7 cellular contexts compared by ENCODE assay signal in genomic region chr18:55585586-55586521, GRCh38. TPM values are rescaled to one million over a fixed set of nuclear protein-coding genes. Genes with fewer than 3 reads are reported as not detected.
A peak's percentile ranks its signal among the peaks of the same experiment; 100 is the strongest.
DNase-seq lines count a peak whose midpoint lies in the region; FAIRE-seq and TF ChIP-seq lines count a peak whose summit lies in the region.

No MANE protein-coding gene starts in this region.

- peak overlapping the region; percentile 82 for H3K9ac ChIP-seq in skeletal muscle satellite cell (ENCODE audit: low read depth, low read length)

- peak overlapping the region; percentile 56 for H3K4me3 ChIP-seq in HFF-Myc (replicated peaks; ENCODE audit: low read depth, low read length)
- peak overlapping the region; percentile 52 for H3K4me3 ChIP-seq in SJSA1
- peak overlapping the region; percentile 72 to 77 for H3K4me3 ChIP-seq in right atrium auricular region
- peak overlapping the region; percentile 75 for H3K4me3 ChIP-seq in skeletal muscle satellite cell (ENCODE audit: low read length)
- H3K4me3 ChIP-seq in small intestine (ENCODE audit: low read depth in 1 of 2, low read length in 2 of 2): no peak overlapping the region

- H3K4me2 ChIP-seq in skeletal muscle satellite cell (ENCODE audit: low read length): peak overlapping the region; percentile 87

- WGBS in small intestine, 3 donors: 39 to 75% (median 62%) methylated on average over 14 of the region's 14 CpGs

- H3K27ac ChIP-seq in SJSA1 (peak overlapping the region; percentile 45), right atrium auricular region (peak overlapping the region; percentile 84 to 88), small intestine (ENCODE audit: low read depth in 1 of 2, low read length in 1 of 2) (peak overlapping the region in 1 of 2 donors; percentile 17)

- no peaks in the 10 kb centered on the region for H3K9me3 ChIP-seq in SJSA1 (replicated peaks)
- H3K9me3 ChIP-seq in right atrium auricular region: no peaks in the 10 kb centered on the region
- no peaks in the 10 kb centered on the region for H3K9me3 ChIP-seq in skeletal muscle satellite cell (replicated peaks; ENCODE audit: low read length)
- no peaks in the 10 kb centered on the region for H3K9me3 ChIP-seq in small intestine (ENCODE audit: control insufficient read depth, low read depth)

- no peak for FAIRE-seq in small intestine (lab: Jason Lieb, UNC)

- no peak for TF ChIP-seq CTCF in HFF-Myc (IDR thresholded peaks at IDR 0.05; ENCODE audit: low read depth, low read length, missing control alignments)
- TF ChIP-seq CTCF in right atrium auricular region (IDR thresholded peaks at IDR 0.05): no peak

- no peak for DNase-seq in HFF-Myc (ENCODE audit: extremely low read depth, low read depth)
- DNase-seq in SJSA1 (ENCODE audit: low read depth in 1 of 2, low spot score in 2 of 2): peak in 1 of 2 experiments; percentile 42
- no peak for DNase-seq in right atrium auricular region (ENCODE audit: low spot score)
- DNase-seq in small intestine: no peak
- no peak for DNase-seq in NCI-H2171 treated with DMSO at 0.1 percent for 48 hours (lab: John Stamatoyannopoulos, UW)
- DNase-seq in cortex of kidney (lab: John Stamatoyannopoulos, UW): no peak

- H3K4me1 ChIP-seq in SJSA1 (replicated peaks) (peaks cover 23% of the 10 kb centered on the region), right atrium auricular region (peaks cover 0 to 10% of the 10 kb centered on the region in 2 donors), skeletal muscle satellite cell (ENCODE audit: control insufficient read depth, insufficient read depth, low read length) (peaks cover 14% of the 10 kb centered on the region), small intestine (ENCODE audit: control insufficient read depth in 2 of 2, insufficient read depth in 1 of 2, low read depth in 1 of 2, low read length in 1 of 2) (peaks cover 0 to 3% of the 10 kb centered on the region in 2 donors)

- H3K27me3 ChIP-seq in SJSA1 (replicated peaks): no peaks in the 10 kb centered on the region
- H3K27me3 ChIP-seq in right atrium auricular region: no peaks in the 10 kb centered on the region
- no peaks in the 10 kb centered on the region for H3K27me3 ChIP-seq in skeletal muscle satellite cell (ENCODE audit: control insufficient read depth, insufficient read depth, low read length)
- no peaks in the 10 kb centered on the region for H3K27me3 ChIP-seq in small intestine (ENCODE audit: control insufficient read depth in 2 of 2, insufficient read depth in 2 of 2, low read length in 2 of 2)

- H3K36me3 ChIP-seq in SJSA1: peaks cover 20% of the 10 kb centered on the region
- H3K36me3 ChIP-seq in right atrium auricular region: no peaks in the 10 kb centered on the region
- peaks cover 3% of the 10 kb centered on the region for H3K36me3 ChIP-seq in skeletal muscle satellite cell (ENCODE audit: insufficient read depth, low read length)
- H3K36me3 ChIP-seq in small intestine (ENCODE audit: control insufficient read depth in 2 of 2, insufficient read depth in 2 of 2, low read length in 2 of 2): no peaks in the 10 kb centered on the region

RNA-seq across cellular contexts. Expression of gene TCF4, which starts 2.1 kb away (rescaled TPM):
- total RNA-seq in SJSA1 (2014; rRNA removed; shearing (Covaris generic)): 33.6 and 55.8 TPM in 2 replicates
- 10 to 100 TPM; 57.7 to 66.3 TPM for total RNA-seq in right atrium auricular region
- total RNA-seq in skeletal muscle satellite cell (2012; rRNA removed): 28.4 and 29.1 TPM in 2 replicates
- 10 to 100 TPM in 1 of 3 donors, 1 to 10 TPM in 1, under 1 TPM in 1; 0.67 to 16.9 (median 6.2) TPM for polyA plus RNA-seq in small intestine

Comparison
In these comparisons a context has a peak if more than half of its experiments do, and no peak if none do; other contexts are left out.
1. H3K4me3 ChIP-seq: peak in HFF-Myc (single experiment), SJSA1 (single experiment), right atrium auricular region (2 of 2) and skeletal muscle satellite cell (single experiment); none in small intestine (0 of 2).